In the genomic region with DNA sequence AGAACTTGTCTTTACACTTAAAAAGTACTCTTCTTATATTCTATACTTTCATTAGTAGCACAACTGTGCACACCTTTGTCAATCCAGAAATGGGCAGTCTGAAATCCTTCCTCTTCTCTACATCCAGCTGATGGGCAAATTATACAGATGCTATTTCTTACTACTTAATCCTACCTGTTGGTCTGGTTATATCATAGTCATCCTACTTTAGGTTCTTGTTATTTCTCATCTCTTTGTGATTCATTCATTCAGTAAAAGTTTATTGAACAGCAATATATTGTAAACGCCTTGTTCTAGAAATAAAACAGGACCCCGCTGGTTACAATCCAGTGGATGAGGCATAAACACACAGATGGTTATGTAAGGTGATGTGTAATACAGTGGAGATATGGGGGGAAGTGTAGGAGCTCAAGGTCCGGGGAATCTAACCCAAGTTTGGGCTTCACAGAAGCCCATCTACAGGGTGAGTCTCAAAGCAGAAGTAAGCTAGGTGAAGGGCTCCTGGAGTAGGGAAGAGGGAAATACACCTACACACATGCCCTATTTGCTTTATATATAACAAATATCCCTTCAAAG, we compare ENCODE assay signal across 13 cellular contexts. TPM values are rescaled to one million over a fixed set of nuclear protein-coding genes. Genes with fewer than 3 reads are reported as not detected.
DNase-seq lines count a peak whose midpoint lies in the region; ATAC-seq, FAIRE-seq and TF ChIP-seq lines count a peak whose summit lies in the region.
"Had no signal": no experiment of that assay in that cellular context is flagged by ENCODE, and none has a peak within 500 bp of the region (broad histone marks: within the 10 kb centered on the region; RNA-seq: fewer than 3 reads in every experiment).

No MANE protein-coding gene starts in this region.

- H3K4me3 Mint-ChIP-seq in activated CD8-positive, alpha-beta memory T cell treated with anti-CD3 and anti-CD28 coated beads, Interleukin-2, amount 10 ng/mL, durations not matched to agents 7 days and 5 days = no peak overlapping the region
- H3K4me3 Mint-ChIP-seq in HFFc6 = no peak overlapping the region
- H3K4me3 Mint-ChIP-seq: CD4-positive, CD25-positive, alpha-beta regulatory T cell; IgD-negative memory B cell had no signal

- no peak for ATAC-seq in activated CD8-positive, alpha-beta memory T cell treated with anti-CD3 and anti-CD28 coated beads, Interleukin-2, amount 10 ng/mL, durations not matched to agents 7 days and 5 days
- ATAC-seq in HG02870 (IDR thresholded peaks at IDR 0.05; ENCODE audit: unreplicated experiment) = peak; percentile 42
- peak; percentile 17 for ATAC-seq in left colon
- no peak for ATAC-seq in GM21529 (IDR thresholded peaks at IDR 0.05; ENCODE audit: unreplicated experiment)

- peaks cover 34% of the 10 kb centered on the region for H3K4me1 Mint-ChIP-seq in activated CD8-positive, alpha-beta memory T cell treated with anti-CD3 and anti-CD28 coated beads, Interleukin-2, amount 10 ng/mL, durations not matched to agents 7 days and 5 days
- peaks cover 51% of the 10 kb centered on the region for H3K4me1 Mint-ChIP-seq in HFFc6 (ENCODE audit: low read depth)

- intact Hi-C loops in left colon (cut with DNase I, micrococcal nuclease) = no loop called here

- no peak for FAIRE-seq in GM12891 (lab: Jason Lieb, UNC)
- FAIRE-seq: H1 had no signal

- H3K27me3 Mint-ChIP-seq in activated CD8-positive, alpha-beta memory T cell treated with anti-CD3 and anti-CD28 coated beads, Interleukin-2, amount 10 ng/mL, durations not matched to agents 7 days and 5 days = no peaks in the 10 kb centered on the region
- no peaks in the 10 kb centered on the region for H3K27me3 Mint-ChIP-seq in HFFc6 (ENCODE audit: insufficient read depth)
- H3K27me3 Mint-ChIP-seq: CD4-positive, CD25-positive, alpha-beta regulatory T cell; IgD-negative memory B cell had no signal

- DNase-seq in activated CD8-positive, alpha-beta memory T cell treated with anti-CD3 and anti-CD28 coated beads, Interleukin-2, amount 10 ng/mL, durations not matched to agents 7 days and 5 days = no peak
- DNase-seq in activated CD8-positive, alpha-beta memory T cell treated with anti-CD3 and anti-CD28 coated beads for 24 hours = no peak
- no peak for DNase-seq in GM12891 (ENCODE audit: insufficient read length, low spot score)
- DNase-seq in left colon = no peak
- DNase-seq in HFFc6 = no peak
- DNase-seq: ACHN; Calu3; CD4-positive, CD25-positive, alpha-beta regulatory T cell; DMS 273 treated with DMSO at 0.1 percent for 48 hours had no signal

- TF ChIP-seq POLR2A in GM12891 (IDR thresholded peaks at IDR 0.05; ENCODE audit: low read depth, low read length) = no peak

- CTCF ChIA-PET in activated CD8-positive, alpha-beta memory T cell treated with anti-CD3 and anti-CD28 coated beads, Interleukin-2, amount 10 ng/mL, durations not matched to agents 7 days and 5 days (lab: Charles Lee) = interaction anchor here (0.9 kb wide), 1 partner anchor 10 kb away, joined by 3 read pairs; no protein-coding TSS in a partner anchor

- H3K9me3 Mint-ChIP-seq in activated CD8-positive, alpha-beta memory T cell treated with anti-CD3 and anti-CD28 coated beads, Interleukin-2, amount 10 ng/mL, durations not matched to agents 7 days and 5 days (ENCODE audit: low read depth) = no peaks in the 10 kb centered on the region
- H3K9me3 Mint-ChIP-seq in HFFc6 = no peaks in the 10 kb centered on the region
- H3K9me3 Mint-ChIP-seq: CD4-positive, CD25-positive, alpha-beta regulatory T cell; IgD-negative memory B cell had no signal

- TF ChIP-seq CTCF in HFFc6 (IDR thresholded peaks at IDR 0.05) = no peak

- H3K36me3 Mint-ChIP-seq in activated CD8-positive, alpha-beta memory T cell treated with anti-CD3 and anti-CD28 coated beads, Interleukin-2, amount 10 ng/mL, durations not matched to agents 7 days and 5 days = peaks cover 27% of the 10 kb centered on the region
- peaks cover 24% of the 10 kb centered on the region for H3K36me3 Mint-ChIP-seq in HFFc6 (ENCODE audit: low read depth)

- peak overlapping the region; percentile 18 for H3K27ac Mint-ChIP-seq in activated CD8-positive, alpha-beta memory T cell treated with anti-CD3 and anti-CD28 coated beads, Interleukin-2, amount 10 ng/mL, durations not matched to agents 7 days and 5 days
- H3K27ac Mint-ChIP-seq in HFFc6 = no peak overlapping the region

TF ChIP-seq in GM12891, 5 proteins besides CTCF, POLR2A, EP300 and RAD21:
- no peak for TF ChIP-seq TAF1 (IDR thresholded peaks at IDR 0.05; ENCODE audit: low read depth, low read length)
- TF ChIP-seq POLR2AphosphoS5 (IDR thresholded peaks at IDR 0.05; ENCODE audit: low read depth, low read length) = no peak
- 0 out of 2 replicates have a peak, but pooled peaks have one; percentile 12 for TF ChIP-seq SPI1 (IDR thresholded peaks at IDR 0.05; ENCODE audit: low read depth, low read length)

RNA-seq across cellular contexts. Expression of a gene that starts 11.8 kb away (rescaled TPM):
- total RNA-seq in activated CD8-positive, alpha-beta memory T cell treated with anti-CD3 and anti-CD28 coated beads, Interleukin-2, amount 10 ng/mL, durations not matched to agents 7 days and 5 days = 100 to 1,000 TPM; 220 to 222 TPM
- 120 TPM for polyA plus RNA-seq in GM12891 (2012; ENCODE audit: low read depth, missing spikeins)
- 10 to 100 TPM; 78.0 to 94.7 TPM for total RNA-seq in left colon
- total RNA-seq in HFFc6 (2021; fragmentation: NEBNext Ultra II Directional; extraction: Animal tissue kit (Norgen Biotek cat#: 25700)) = 100 to 1,000 TPM in 5 of 6 experiments, 10 to 100 TPM in 1; 94.7 to 125 (median 119) TPM

RNA-seq across cellular contexts. Expression of a gene that starts 14.0 kb away (rescaled TPM):
- total RNA-seq in activated CD8-positive, alpha-beta memory T cell treated with anti-CD3 and anti-CD28 coated beads, Interleukin-2, amount 10 ng/mL, durations not matched to agents 7 days and 5 days = 10 to 100 TPM; 11.5 to 23.0 TPM
- 7.4 TPM for polyA plus RNA-seq in GM12891 (2012; ENCODE audit: low read depth, missing spikeins)
- total RNA-seq in left colon = 10 to 100 TPM; 10.5 to 15.9 TPM
- 100 to 1,000 TPM in 3 of 6 experiments, 10 to 100 TPM in 3; 89.6 to 245 (median 99.0) TPM for total RNA-seq in HFFc6 (2021; fragmentation: NEBNext Ultra II Directional; extraction: Animal tissue kit (Norgen Biotek cat#: 25700))

RNA-seq across cellular contexts. Expression of a gene that starts 55.0 kb away (rescaled TPM):
- under 1 TPM; 0.23 to 0.38 TPM for total RNA-seq in activated CD8-positive, alpha-beta memory T cell treated with anti-CD3 and anti-CD28 coated beads, Interleukin-2, amount 10 ng/mL, durations not matched to agents 7 days and 5 days
- polyA plus RNA-seq in GM12891 (2012; ENCODE audit: low read depth, missing spikeins) = 0.86 TPM
- 10 to 100 TPM; 30.5 to 32.4 TPM for total RNA-seq in left colon
- under 1 TPM; 0.17 to 1.00 (median 0.26) TPM for total RNA-seq in HFFc6 (2021; fragmentation: NEBNext Ultra II Directional; extraction: Animal tissue kit (Norgen Biotek cat#: 25700))
- total RNA-seq: CD4-positive, CD25-positive, alpha-beta regulatory T cell had no signal
- polyA plus RNA-seq: IgD-negative memory B cell had no signal

Comparison
In these comparisons a context has a peak if more than half of its experiments do, and no peak if none do; other contexts are left out.
1. ATAC-seq: peak in HG02870 (single experiment) and left colon (single experiment); none in activated CD8-positive, alpha-beta memory T cell treated with anti-CD3 and anti-CD28 coated beads, Interleukin-2, amount 10 ng/mL, durations not matched to agents 7 days and 5 days (single experiment) and GM21529 (single experiment).
2. RNA of a gene that starts 55.0 kb away (total RNA-seq): 30.5 to 32.4 TPM in left colon; 0.23 to 0.38 TPM in activated CD8-positive, alpha-beta memory T cell treated with anti-CD3 and anti-CD28 coated beads, Interleukin-2, amount 10 ng/mL, durations not matched to agents 7 days and 5 days and 0.17 to 1.00 TPM in HFFc6; every median in the first group is over 10 times any median in the second.